9 cellular contexts compared by ENCODE assay signal in the genomic region with DNA sequence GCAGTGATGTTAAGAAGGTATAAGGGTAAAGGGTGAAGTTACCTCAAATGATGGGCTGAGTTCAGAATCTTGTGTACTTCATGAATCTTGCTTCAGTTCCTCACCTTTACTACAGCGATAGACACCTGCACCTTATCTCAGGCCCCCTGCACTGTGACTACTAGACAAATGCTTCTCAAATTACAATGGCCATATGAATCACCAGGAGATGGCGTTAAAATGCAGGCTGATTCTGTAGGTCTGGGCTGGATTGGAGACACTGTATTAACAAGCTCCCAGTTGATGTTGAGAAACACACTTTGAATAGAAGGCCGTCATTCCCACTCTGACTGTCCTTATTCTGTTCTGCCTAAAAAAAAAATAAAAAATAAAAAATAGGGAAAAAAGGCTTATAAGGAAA. TPM values are rescaled to one million over a fixed set of nuclear protein-coding genes. Genes with fewer than 3 reads are reported as not detected.
DNase-seq lines count a peak whose midpoint lies in the region; FAIRE-seq and TF ChIP-seq lines count a peak whose summit lies in the region.
"Had no signal": no experiment of that assay in that cellular context is flagged by ENCODE, and none has a peak within 500 bp of the region (broad histone marks: within the 10 kb centered on the region; RNA-seq: fewer than 3 reads in every experiment).

No MANE protein-coding gene starts in this region.

- no peak overlapping the region for H3K9ac ChIP-seq in H1 (replicated peaks in 1 of 4; ENCODE audit: extremely low read depth in 1 of 4, low read depth in 3 of 4, low read length in 3 of 4)

- CTCF ChIA-PET in H1 (lab: Charles Lee; ENCODE audit: partially characterized antibody): interaction anchor here (1.0 to 2.7 kb wide), 7 partner anchors 13 to 500 kb away, joined by 3 to 10 read pairs (median 7); a partner anchor contains a TSS

- FAIRE-seq in H1 (lab: Jason Lieb, UNC): no peak
- FAIRE-seq: A204.1 had no signal

- no peak overlapping the region for H2BK12ac ChIP-seq in H1 (ENCODE audit: low read depth, low read length)

- TF ChIP-seq POLR2A in H1 (IDR thresholded peaks at IDR 0.05; ENCODE audit: control extremely low read depth in 1 of 2, low read depth in 2 of 2, low read length in 2 of 2): no peak; a peak in 1 of 3 replicates

- no peak overlapping the region for H3K4ac ChIP-seq in H1 (replicated peaks; ENCODE audit: insufficient read length, low read depth, low read length)

- POLR2A ChIA-PET in H1 (lab: Charles Lee; ENCODE audit: partially characterized antibody): interaction anchor here (0.7 to 10.1 kb wide), 8 partner anchors 8 to 35 kb away, joined by 3 to 179 read pairs (median 6); a partner anchor contains a TSS

- H3K23me2 ChIP-seq in H1 (ENCODE audit: low read depth, low read length): no peaks in the 10 kb centered on the region

- 92% methylated on average over 3 of the region's 3 CpGs; no CpG with 5 or more reads in 1 of the 2 experiments for WGBS in H1 (ENCODE audit: extremely low coverage in 1 of 2, insufficient coverage in 1 of 2, insufficient read length in 1 of 2, insufficient replicate concordance in 2 of 2, low coverage in 1 of 2, low lambda C conversion rate in 2 of 2, missing lambda C conversion rate in 1 of 2), 2 experiments

- no peak overlapping the region for H3K18ac ChIP-seq in H1 (ENCODE audit: extremely low read depth, low read length)

- DNase-seq in DMS79 treated with DMSO at 0.1 percent for 48 hours (lab: John Stamatoyannopoulos, UW): peak; percentile 2
- no peak for DNase-seq in DMS79 (lab: John Stamatoyannopoulos, UW)
- peak; percentile 44 to 84 for DNase-seq in NCI-H524 (lab: John Stamatoyannopoulos, UW)
- no peak for DNase-seq in H1 (ENCODE audit: low read depth in 1 of 2, low spot score in 2 of 2)
- peak; percentile 22 for DNase-seq in putamen (ENCODE audit: low spot score)
- no peak for DNase-seq in HuH-7.5 (ENCODE audit: low spot score)
- no peak for DNase-seq in activated naive CD4-positive, alpha-beta T cell treated with anti-CD3 and anti-CD28 coated beads, Interleukin-2, amount 50 U/mL, for 16 hours
- DNase-seq in effector CD8-positive, alpha-beta T cell (lab: John Stamatoyannopoulos, UW): no peak

- H3K36me3 ChIP-seq in H1 (ENCODE audit: control insufficient read depth in 2 of 4, insufficient read depth in 4 of 4, low read length in 3 of 4): peaks cover 23 to 100% (median 71%) of the 10 kb centered on the region in 4 experiments

- no peaks in the 10 kb centered on the region for H3K9me3 ChIP-seq in H1 (ENCODE audit: insufficient read depth in 2 of 2, low read depth in 1 of 2, low read length in 1 of 2)

- H3K4me3 ChIP-seq in H1 (ENCODE audit: extremely low read depth in 1 of 4, insufficient read depth in 2 of 4, low read depth in 3 of 4, low read length in 4 of 4): no peak overlapping the region

- H2BK15ac ChIP-seq in H1 (ENCODE audit: low read length): no peak overlapping the region

- no peaks in the 10 kb centered on the region for H4K20me1 ChIP-seq in H1 (replicated peaks in 1 of 2; ENCODE audit: control insufficient read depth in 1 of 2, insufficient read depth in 2 of 2, low read length in 2 of 2)

- H3K56ac ChIP-seq in H1 (replicated peaks; ENCODE audit: insufficient read length, low read depth, low read length): no peak overlapping the region

- peaks cover 0 to 9% (median 0%) of the 10 kb centered on the region in 4 experiments; a peak in 1 of 7 replicates for H3K4me1 ChIP-seq in H1 (replicated peaks in 1 of 4; ENCODE audit: control insufficient read depth in 3 of 4, insufficient read depth in 4 of 4, low read length in 3 of 4)

- no peak overlapping the region for H2BK120ac ChIP-seq in H1 (replicated peaks; ENCODE audit: low read depth, low read length)

- no peak overlapping the region for H3K27ac ChIP-seq in H1 (ENCODE audit: low read depth, low read length)

- no peak overlapping the region for H2BK20ac ChIP-seq in H1 (ENCODE audit: low read length)

- H3K23ac ChIP-seq in H1 (ENCODE audit: insufficient read length): no peak overlapping the region

- no peak overlapping the region for H3K4me2 ChIP-seq in H1 (ENCODE audit: insufficient read depth in 1 of 2, low read depth in 2 of 2, low read length in 2 of 2)

- no peak overlapping the region for H4K91ac ChIP-seq in H1 (replicated peaks; ENCODE audit: insufficient read length, low read length)

- no peaks in the 10 kb centered on the region for H3K27me3 ChIP-seq in H1 (replicated peaks in 1 of 4; ENCODE audit: control insufficient read depth in 3 of 4, extremely low read depth in 1 of 4, insufficient read depth in 3 of 4, low read length in 3 of 4)

- H2AK5ac ChIP-seq in H1 (ENCODE audit: low read depth, low read length): no peak overlapping the region

- no peak overlapping the region for H2AFZ ChIP-seq in H1 (ENCODE audit: low read length)

- no peak overlapping the region for H2BK5ac ChIP-seq in H1 (ENCODE audit: low read depth, low read length)

- peak; percentile 52 to 60 for TF ChIP-seq RAD21 in H1 (IDR thresholded peaks at IDR 0.05 in 1 of 2, conservative IDR thresholded peaks at IDR 0.05 in 1 of 2; ENCODE audit: low read depth in 2 of 2, low read length in 2 of 2)

- H4K5ac ChIP-seq in H1 (ENCODE audit: insufficient read length, low read depth, low read length): no peak overlapping the region

- H3K79me1 ChIP-seq in H1 (ENCODE audit: low read depth, low read length): no peaks in the 10 kb centered on the region

- peak in 1 of 3 experiments; percentile 27; a peak in 2 of 4 replicates for TF ChIP-seq CTCF in H1 (IDR thresholded peaks at IDR 0.05; ENCODE audit: control extremely low read depth in 1 of 3, insufficient read depth in 1 of 3, low read depth in 1 of 3, low read length in 3 of 3)

- no peak overlapping the region for H3K14ac ChIP-seq in H1 (ENCODE audit: insufficient read length)

- TF ChIP-seq EP300 in H1 (IDR thresholded peaks at IDR 0.05; ENCODE audit: borderline replicate concordance in 1 of 2, low read depth in 2 of 2, low read length in 2 of 2): no peak

- H3K79me2 ChIP-seq in H1 (ENCODE audit: control insufficient read depth in 1 of 2, insufficient read depth in 2 of 2, low read length in 2 of 2): 0 out of 4 replicates have a peak, but pooled peaks cover 0 to 7% of the 10 kb centered on the region in 2 experiments

- no peak overlapping the region for H4K8ac ChIP-seq in H1 (ENCODE audit: extremely low read depth, insufficient read depth, low read length)

TF ChIP-seq in H1, 55 proteins besides CTCF, POLR2A, EP300 and RAD21:
- TF ChIP-seq GABPA (IDR thresholded peaks at IDR 0.05; ENCODE audit: borderline replicate concordance, insufficient read depth, low read length) (no peak), EZH2 (IDR thresholded peaks at IDR 0.05; ENCODE audit: low read depth, low read length, severe bottlenecking) (no peak), ASH2L (IDR thresholded peaks at IDR 0.05; ENCODE audit: low read length) (no peak), TAF7 (optimal IDR thresholded peaks at IDR 0.05; ENCODE audit: borderline replicate concordance, low read depth, low read length) (no peak), CHD1 (IDR thresholded peaks at IDR 0.05; ENCODE audit: low read depth, low read length) (no peak), RNF2 (IDR thresholded peaks at IDR 0.05; ENCODE audit: borderline replicate concordance, low read depth, low read length, missing control alignments, poor library complexity, severe bottlenecking) (no peak), SP4 (IDR thresholded peaks at IDR 0.05; ENCODE audit: low read length) (no peak), CBX5 (IDR thresholded peaks at IDR 0.05; ENCODE audit: low read depth, low read length) (no peak), KDM5A (IDR thresholded peaks at IDR 0.05; ENCODE audit: low read length) (no peak), POLR2AphosphoS5 (IDR thresholded peaks at IDR 0.05; ENCODE audit: low read depth, low read length) (no peak), JUN (IDR thresholded peaks at IDR 0.05; ENCODE audit: low read depth, low read length) (no peak), EGR1 (IDR thresholded peaks at IDR 0.05; ENCODE audit: borderline replicate concordance, low read depth, low read length) (no peak), KDM4A (IDR thresholded peaks at IDR 0.05; ENCODE audit: low read depth, low read length, severe bottlenecking) (no peak), MAFK (IDR thresholded peaks at IDR 0.05; ENCODE audit: low read depth, low read length) (no peak), FOSL1 (IDR thresholded peaks at IDR 0.05; ENCODE audit: insufficient read depth, low read depth, low read length) (no peak), HDAC6 (IDR thresholded peaks at IDR 0.05; ENCODE audit: low read depth, low read length) (no peak), POU5F1 (IDR thresholded peaks at IDR 0.05; ENCODE audit: low read depth, low read length) (no peak), CTBP2 (IDR thresholded peaks at IDR 0.05; ENCODE audit: borderline replicate concordance, insufficient read depth, insufficient read length, low read length) (no peak), NRF1 (IDR thresholded peaks at IDR 0.05; ENCODE audit: low read depth, low read length) (no peak)
- TF ChIP-seq, protein P1, sequence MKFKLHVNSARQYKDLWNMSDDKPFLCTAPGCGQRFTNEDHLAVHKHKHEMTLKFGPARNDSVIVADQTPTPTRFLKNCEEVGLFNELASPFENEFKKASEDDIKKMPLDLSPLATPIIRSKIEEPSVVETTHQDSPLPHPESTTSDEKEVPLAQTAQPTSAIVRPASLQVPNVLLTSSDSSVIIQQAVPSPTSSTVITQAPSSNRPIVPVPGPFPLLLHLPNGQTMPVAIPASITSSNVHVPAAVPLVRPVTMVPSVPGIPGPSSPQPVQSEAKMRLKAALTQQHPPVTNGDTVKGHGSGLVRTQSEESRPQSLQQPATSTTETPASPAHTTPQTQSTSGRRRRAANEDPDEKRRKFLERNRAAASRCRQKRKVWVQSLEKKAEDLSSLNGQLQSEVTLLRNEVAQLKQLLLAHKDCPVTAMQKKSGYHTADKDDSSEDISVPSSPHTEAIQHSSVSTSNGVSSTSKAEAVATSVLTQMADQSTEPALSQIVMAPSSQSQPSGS (IDR thresholded peaks at IDR 0.05; ENCODE audit: low read length): no peak
TF ChIP-seq in H1: peak in this region for 0.

RNA-seq across cellular contexts. Expression of a gene that starts 29.8 kb away (rescaled TPM):
- 445 TPM in 2 replicates for total RNA-seq in H1 (2021; fragmentation: NEBNext Ultra II Directional; extraction: Animal tissue kit (Norgen Biotek cat#: 25700))
- polyA plus RNA-seq in H1 (2011; rRNA removed): 68.2 and 94.4 TPM in 2 replicates
- 178 TPM for polyA plus RNA-seq in H1 (2011; cell fraction: cytosol; rRNA removed)
- 83.3 TPM for polyA plus RNA-seq in H1 (2011; cell fraction: nucleus; rRNA removed)
- 228 to 439 TPM (median 275 TPM) in 4 replicates for polyA plus RNA-seq in H1 (2012, experiment 1 of 2)
- 39.4 TPM for polyA plus RNA-seq in H1 (2012, experiment 2 of 2)
- polyA plus RNA-seq in H1 (2013, experiment 1 of 2): 374 TPM
- 374 TPM for polyA plus RNA-seq in H1 (2013, experiment 2 of 2)
- polyA minus RNA-seq in H1 (2011; rRNA and poly(A)+ RNA removed): 216 and 217 TPM in 2 replicates
- 142 TPM for polyA minus RNA-seq in H1 (2011; cell fraction: cytosol; rRNA and poly(A)+ RNA removed)
- polyA minus RNA-seq in H1 (2011; cell fraction: nucleus; rRNA and poly(A)+ RNA removed): 125 TPM

Comparison
In these comparisons a context has a peak if more than half of its experiments do, and no peak if none do; other contexts are left out.
1. DNase-seq: peak in DMS79 treated with DMSO at 0.1 percent for 48 hours (single experiment), NCI-H524 (2 of 2) and putamen (single experiment); none in DMS79 (single experiment), H1 (0 of 2), HuH-7.5 (single experiment), activated naive CD4-positive, alpha-beta T cell treated with anti-CD3 and anti-CD28 coated beads, Interleukin-2, amount 50 U/mL, for 16 hours (single experiment) and effector CD8-positive, alpha-beta T cell (single experiment).